20 cellular contexts compared by ENCODE assay signal in the genomic region with DNA sequence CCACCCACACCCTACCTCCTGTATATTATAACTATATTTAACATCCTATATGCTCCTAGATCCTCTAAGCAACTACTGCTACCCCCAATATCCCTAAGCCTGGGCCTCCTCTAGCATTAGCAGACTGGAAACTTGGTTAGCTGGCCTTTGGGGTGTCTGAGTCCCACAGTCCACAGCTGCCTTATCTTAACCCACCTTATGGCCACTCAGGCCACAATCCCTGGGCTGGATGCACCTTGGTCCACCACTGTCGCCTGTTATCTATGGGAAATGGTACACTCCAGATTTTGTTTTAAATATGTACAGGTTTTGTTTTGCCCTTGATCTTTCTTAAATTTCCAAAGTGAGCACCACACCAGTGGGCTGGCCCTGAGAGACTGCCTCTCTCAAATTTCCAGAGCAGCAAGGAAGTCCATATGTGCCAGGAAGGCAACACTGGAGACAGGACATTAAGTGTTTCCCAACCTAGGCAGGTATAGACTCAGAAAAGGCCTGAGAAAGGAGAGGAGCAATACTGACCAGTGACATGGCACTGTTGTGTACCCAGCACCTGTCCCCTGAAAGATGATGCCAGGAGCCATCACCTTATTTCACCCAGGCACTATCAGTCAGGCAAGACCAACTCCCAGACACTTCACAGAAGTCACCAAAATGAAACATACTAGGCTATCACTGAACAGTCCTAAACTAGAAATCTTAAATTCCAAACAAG. TPM values are rescaled to one million over a fixed set of nuclear protein-coding genes. Genes with fewer than 3 reads are reported as not detected.
"Had no signal": no experiment of that assay in that cellular context is flagged by ENCODE, and none has a peak within 500 bp of the region (broad histone marks: within the 10 kb centered on the region; RNA-seq: fewer than 3 reads in every experiment).

No MANE protein-coding gene starts in this region.

- ATAC-seq: effector memory CD8-positive, alpha-beta T cell; left ventricle myocardium superior had no signal

- H3K36me3 ChIP-seq: esophagus squamous epithelium, sigmoid colon, stomach had no signal

- H3K27ac ChIP-seq: epithelial cell of prostate, esophagus squamous epithelium, parathyroid adenoma, sigmoid colon, stomach had no signal

- H3K4me1 ChIP-seq: esophagus squamous epithelium, parathyroid adenoma, sigmoid colon, stomach had no signal

- H3K4me3 ChIP-seq: esophagus squamous epithelium, sigmoid colon, stomach had no signal

- H3K9me3 ChIP-seq: esophagus squamous epithelium, sigmoid colon had no signal

- DNase-seq: effector memory CD8-positive, alpha-beta T cell; esophagus squamous epithelium; foreskin fibroblast; immature natural killer cell; left ventricle myocardium superior; mesendoderm; naive B cell; occipital lobe; sigmoid colon; small intestine; stimulated activated CD4-positive, alpha-beta T cell treated with anti-CD3 and anti-CD28 coated beads, Interleukin-12 subunit alpha, Interleukin-12 subunit beta, amount 100 ng/mL, for 4 hours; stimulated activated naive CD4-positive, alpha-beta T cell; stomach; trophoblast cell had no signal

- H3K27me3 ChIP-seq: esophagus squamous epithelium, sigmoid colon, stomach had no signal

RNA-seq across cellular contexts. Expression of gene PFKFB1, which starts 0.9 kb away (rescaled TPM):
- total RNA-seq: esophagus squamous epithelium, lung microvascular endothelial cell, occipital lobe, pulmonary artery endothelial cell had no signal

RNA-seq across cellular contexts. Expression of gene ALAS2, which starts 37.7 kb away (rescaled TPM):
- total RNA-seq: esophagus squamous epithelium, left ventricle myocardium superior, lung microvascular endothelial cell, pulmonary artery endothelial cell, sigmoid colon had no signal
- polyA plus RNA-seq: keratinocyte, sigmoid colon, stomach, urinary bladder had no signal
